16 cellular contexts compared by ENCODE assay signal in the genomic region with DNA sequence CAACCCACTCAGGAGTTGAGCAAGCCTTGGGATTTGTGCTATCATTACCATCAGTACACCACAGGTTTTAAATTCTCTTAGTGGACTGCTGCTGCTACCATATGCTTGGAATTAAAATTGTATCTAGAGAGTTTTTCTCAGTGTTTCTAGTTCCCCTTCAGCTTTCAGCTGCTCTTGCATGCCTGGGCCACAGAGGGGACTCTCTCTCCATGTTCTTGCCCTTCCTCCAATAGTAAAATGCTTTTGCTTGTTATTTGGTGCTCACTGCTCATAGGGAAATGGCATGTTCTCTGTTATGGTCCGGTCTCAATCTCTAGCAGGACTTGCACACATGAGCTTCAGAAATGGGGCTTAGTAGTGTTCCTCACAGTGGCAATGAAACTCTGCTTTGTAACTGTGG.
"Had no signal": no experiment of that assay in that cellular context is flagged by ENCODE, and none has a peak within 500 bp of the region (broad histone marks: within the 10 kb centered on the region; RNA-seq: fewer than 3 reads in every experiment).

No MANE protein-coding gene starts in this region.

- H3K4me1 Mint-ChIP-seq: activated CD4-positive, alpha-beta T cell treated with anti-CD3 and anti-CD28 coated beads for 36 hours; naive thymus-derived CD8-positive, alpha-beta T cell; stimulated activated naive CD8-positive, alpha-beta T cell treated with anti-CD3 and anti-CD28 coated beads, Interleukin-15, amount 100 ng/mL, for 72 hours had no signal

- H3K4me3 ChIP-seq: body of pancreas, smooth muscle cell, testis, upper lobe of left lung had no signal

- H3K9me3 ChIP-seq: body of pancreas, neutrophil, testis, upper lobe of left lung had no signal

- H3K4me1 ChIP-seq: body of pancreas, parathyroid adenoma, testis, upper lobe of left lung had no signal

- H3K4me3 Mint-ChIP-seq: activated CD4-positive, alpha-beta T cell treated with anti-CD3 and anti-CD28 coated beads for 36 hours; activated naive CD8-positive, alpha-beta T cell; effector memory CD8-positive, alpha-beta T cell; naive thymus-derived CD8-positive, alpha-beta T cell; stimulated activated naive CD8-positive, alpha-beta T cell treated with anti-CD3 and anti-CD28 coated beads, Interleukin-15, amount 100 ng/mL, for 72 hours had no signal

- ATAC-seq: activated CD4-positive, alpha-beta T cell treated with anti-CD3 and anti-CD28 coated beads for 36 hours; body of pancreas; effector memory CD8-positive, alpha-beta T cell; naive thymus-derived CD8-positive, alpha-beta T cell; sciatic nerve; stimulated activated naive CD8-positive, alpha-beta T cell treated with anti-CD3 and anti-CD28 coated beads, Interleukin-15, amount 100 ng/mL, for 72 hours had no signal

- H3K27ac Mint-ChIP-seq: activated CD4-positive, alpha-beta T cell treated with anti-CD3 and anti-CD28 coated beads for 36 hours; activated naive CD8-positive, alpha-beta T cell; effector memory CD8-positive, alpha-beta T cell; naive thymus-derived CD8-positive, alpha-beta T cell; stimulated activated naive CD8-positive, alpha-beta T cell treated with anti-CD3 and anti-CD28 coated beads, Interleukin-15, amount 100 ng/mL, for 72 hours had no signal

- H3K27ac ChIP-seq: body of pancreas, neutrophil, parathyroid adenoma, testis, upper lobe of left lung had no signal

- H3K9ac ChIP-seq: parathyroid adenoma had no signal

- H3K36me3 ChIP-seq: neutrophil, upper lobe of left lung had no signal

- H3K4me2 ChIP-seq: smooth muscle cell had no signal

- DNase-seq: activated CD4-positive, alpha-beta T cell treated with anti-CD3 and anti-CD28 coated beads for 36 hours; activated CD4-positive, alpha-beta T cell treated with anti-CD3 and anti-CD28 coated beads, Interleukin-2, amount 50 U/mL, for 48 hours; body of pancreas; caudate nucleus; effector memory CD8-positive, alpha-beta T cell; mesenchymal stem cell; naive thymus-derived CD8-positive, alpha-beta T cell; stimulated activated CD4-positive, alpha-beta T cell treated with anti-CD3 and anti-CD28 coated beads, Interleukin-4, amount 100 ng/mL, for 1 hour; stimulated activated naive CD8-positive, alpha-beta T cell treated with anti-CD3 and anti-CD28 coated beads, Interleukin-15, amount 100 ng/mL, for 72 hours; testis; upper lobe of left lung had no signal

- H2AFZ ChIP-seq: parathyroid adenoma had no signal

- H3K79me2 ChIP-seq: parathyroid adenoma had no signal

- H3K27me3 Mint-ChIP-seq: activated CD4-positive, alpha-beta T cell treated with anti-CD3 and anti-CD28 coated beads for 36 hours; activated naive CD8-positive, alpha-beta T cell; effector memory CD8-positive, alpha-beta T cell; stimulated activated naive CD8-positive, alpha-beta T cell treated with anti-CD3 and anti-CD28 coated beads, Interleukin-15, amount 100 ng/mL, for 72 hours had no signal

- H3K36me3 Mint-ChIP-seq: activated naive CD8-positive, alpha-beta T cell; naive thymus-derived CD8-positive, alpha-beta T cell had no signal

- H3K9me3 Mint-ChIP-seq: stimulated activated naive CD8-positive, alpha-beta T cell treated with anti-CD3 and anti-CD28 coated beads, Interleukin-15, amount 100 ng/mL, for 72 hours had no signal

- H3K27me3 ChIP-seq: body of pancreas, neutrophil, testis, upper lobe of left lung had no signal
